In the genomic region with DNA sequence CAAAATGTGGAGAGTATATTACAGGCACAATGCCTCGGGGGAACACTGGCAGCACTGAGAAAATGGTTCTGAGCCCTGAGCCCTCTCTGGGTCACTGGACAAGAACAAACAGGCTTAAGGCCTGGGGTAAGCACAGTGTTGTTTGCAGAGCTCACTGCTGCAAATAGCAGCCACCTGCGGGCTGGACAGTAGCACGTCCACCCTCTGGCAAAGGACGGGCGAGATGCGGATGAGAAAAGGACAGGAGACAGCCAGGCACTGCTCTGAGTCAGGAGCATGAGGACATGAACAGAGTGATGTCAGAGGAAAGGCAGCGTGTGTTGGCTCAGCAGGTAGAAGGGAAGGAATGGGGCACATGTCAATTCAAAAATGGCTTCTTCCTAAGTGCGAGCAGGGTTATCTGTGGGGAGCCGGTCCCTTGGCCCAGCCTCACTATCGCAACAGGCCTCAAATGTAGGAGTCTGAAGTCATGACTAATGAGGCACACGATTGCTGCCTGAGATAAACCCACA, we compare ENCODE assay signal across 1 cellular context.
TF ChIP-seq lines count a peak whose summit lies in the region.

No MANE protein-coding gene starts in this region.

TF ChIP-seq in K562, 482 proteins besides CTCF, POLR2A, EP300 and RAD21 (continued from another document and continues in another):
- TF ChIP-seq, protein P1, sequence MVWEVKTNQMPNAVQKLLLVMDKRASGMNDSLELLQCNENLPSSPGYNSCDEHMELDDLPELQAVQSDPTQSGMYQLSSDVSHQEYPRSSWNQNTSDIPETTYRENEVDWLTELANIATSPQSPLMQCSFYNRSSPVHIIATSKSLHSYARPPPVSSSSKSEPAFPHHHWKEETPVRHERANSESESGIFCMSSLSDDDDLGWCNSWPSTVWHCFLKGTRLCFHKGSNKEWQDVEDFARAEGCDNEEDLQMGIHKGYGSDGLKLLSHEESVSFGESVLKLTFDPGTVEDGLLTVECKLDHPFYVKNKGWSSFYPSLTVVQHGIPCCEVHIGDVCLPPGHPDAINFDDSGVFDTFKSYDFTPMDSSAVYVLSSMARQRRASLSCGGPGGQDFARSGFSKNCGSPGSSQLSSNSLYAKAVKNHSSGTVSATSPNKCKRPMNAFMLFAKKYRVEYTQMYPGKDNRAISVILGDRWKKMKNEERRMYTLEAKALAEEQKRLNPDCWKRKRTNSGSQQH (CRISPR knock-in tag; IDR thresholded peaks at IDR 0.05) = peak; percentile 47; the same call in 1 of the 2 replicates
- TF ChIP-seq CBX3 (IDR thresholded peaks at IDR 0.05; ENCODE audit: borderline replicate concordance in 1 of 2, low read length in 2 of 2) (peak in 1 of 2 experiments; percentile 69; a peak in 1 of 3 replicates), RB1 (IDR thresholded peaks at IDR 0.05; ENCODE audit: low read depth) (no peak), PRPF4 (IDR thresholded peaks at IDR 0.05; ENCODE audit: insufficient read depth, low read depth, low read length, poor library complexity, severe bottlenecking) (no peak), KDM1A (IDR thresholded peaks at IDR 0.05) (no peak), ZNF717 (CRISPR knock-in tag; IDR thresholded peaks at IDR 0.05) (peak; percentile 70; the same call in 1 of the 2 replicates), DPF2 (IDR thresholded peaks at IDR 0.05) (peak; percentile 87), FOSL1 (tag; conservative IDR thresholded peaks at IDR 0.05) (peak; percentile 85), CREB1 (IDR thresholded peaks at IDR 0.05) (peak; percentile 55), CREB1 (CRISPR knock-in tag; IDR thresholded peaks at IDR 0.05) (peak; percentile 49; the same call in 1 of the 2 replicates), SMAD4 (CRISPR knock-in tag; conservative IDR thresholded peaks at IDR 0.05) (peak; percentile 91), SREBF2 (CRISPR knock-in tag; IDR thresholded peaks at IDR 0.05) (no peak), ZNF354B (CRISPR knock-in tag; IDR thresholded peaks at IDR 0.05) (no peak), TARDBP (IDR thresholded peaks at IDR 0.05) (0 out of 2 replicates have a peak, but pooled peaks have one; percentile 21), CBFA2T2 (conservative IDR thresholded peaks at IDR 0.05) (peak; percentile 66), RCOR1 (IDR thresholded peaks at IDR 0.05; ENCODE audit: borderline replicate concordance in 1 of 2, low read depth in 2 of 2, low read length in 2 of 2) (no peak; a peak in 1 of 4 replicates), NR2C1 (IDR thresholded peaks at IDR 0.05) (no peak), NR2C1 (tag; IDR thresholded peaks at IDR 0.05) (peak; percentile 71), CHD2 (IDR thresholded peaks at IDR 0.05; ENCODE audit: low read depth, low read length) (no peak), MEF2D (tag; conservative IDR thresholded peaks at IDR 0.05; ENCODE audit: low read depth) (peak; percentile 84), SMARCA5 (IDR thresholded peaks at IDR 0.05) (peak; percentile 74; the same call in 1 of the 2 replicates), ARNT (IDR thresholded peaks at IDR 0.05) (0 out of 4 replicates have a peak, but pooled peaks of 1 of the 2 experiments have one; percentile 48), MEF2A (IDR thresholded peaks at IDR 0.05; ENCODE audit: control insufficient read depth, low read depth, low read length) (no peak), POLR2G (IDR thresholded peaks at IDR 0.05; ENCODE audit: low read depth, low read length) (no peak), TBL1XR1 (IDR thresholded peaks at IDR 0.05; ENCODE audit: low read length in 2 of 2) (peak in 1 of 2 experiments; percentile 41; a peak in 1 of 4 replicates), CBX8 (IDR thresholded peaks at IDR 0.05; ENCODE audit: borderline replicate concordance, extremely low read depth, low read depth, low read length, poor library complexity, severe bottlenecking) (no peak), SMARCC2 (IDR thresholded peaks at IDR 0.05; ENCODE audit: low read depth) (peak; percentile 72; the same call in 1 of the 2 replicates), CCNT2 (IDR thresholded peaks at IDR 0.05; ENCODE audit: borderline replicate concordance, extremely low read depth, insufficient read length, low read depth, low read length) (peak; percentile 54), CXXC5 (CRISPR knock-in tag; IDR thresholded peaks at IDR 0.05) (peak; percentile 86), HMG20A (CRISPR knock-in tag; conservative IDR thresholded peaks at IDR 0.05) (no peak), RBFOX2 (IDR thresholded peaks at IDR 0.05; ENCODE audit: low read depth, low read length) (peak; percentile 45; the same call in 1 of the 2 replicates), ZNF830 (CRISPR knock-in tag; IDR thresholded peaks at IDR 0.05) (no peak), ZNF696 (CRISPR knock-in tag; conservative IDR thresholded peaks at IDR 0.05) (no peak), KLF6 (CRISPR knock-in tag; IDR thresholded peaks at IDR 0.05; ENCODE audit: borderline replicate concordance) (peak; percentile 89; the same call in 1 of the 2 replicates), FIP1L1 (IDR thresholded peaks at IDR 0.05; ENCODE audit: low read depth, low read length, poor library complexity, severe bottlenecking) (no peak), GABPB1 (CRISPR knock-in tag; IDR thresholded peaks at IDR 0.05) (0 out of 2 replicates have a peak, but pooled peaks have one; percentile 19), EHMT2 (IDR thresholded peaks at IDR 0.05) (peak; percentile 81), DACH1 (IDR thresholded peaks at IDR 0.05; ENCODE audit: partially characterized antibody) (no peak), NFIC (IDR thresholded peaks at IDR 0.05) (peak; percentile 43; the same call in 1 of the 2 replicates), WHSC1 (IDR thresholded peaks at IDR 0.05; ENCODE audit: low read length) (peak; percentile 62), OTX1 (CRISPR knock-in tag; IDR thresholded peaks at IDR 0.05) (no peak), EWSR1 (IDR thresholded peaks at IDR 0.05; ENCODE audit: borderline replicate concordance, low read depth, partially characterized antibody) (no peak), ZNF444 (CRISPR knock-in tag; IDR thresholded peaks at IDR 0.05) (0 out of 2 replicates have a peak, but pooled peaks have one; percentile 42)
- TF ChIP-seq, protein P2, sequence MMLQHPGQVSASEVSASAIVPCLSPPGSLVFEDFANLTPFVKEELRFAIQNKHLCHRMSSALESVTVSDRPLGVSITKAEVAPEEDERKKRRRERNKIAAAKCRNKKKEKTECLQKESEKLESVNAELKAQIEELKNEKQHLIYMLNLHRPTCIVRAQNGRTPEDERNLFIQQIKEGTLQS (IDR thresholded peaks at IDR 0.05) = peak; percentile 79
- TF ChIP-seq, protein P2 (CRISPR knock-in tag; conservative IDR thresholded peaks at IDR 0.05) = 0 out of 2 replicates have a peak, but pooled peaks have one; percentile 34
- TF ChIP-seq, protein P3, sequence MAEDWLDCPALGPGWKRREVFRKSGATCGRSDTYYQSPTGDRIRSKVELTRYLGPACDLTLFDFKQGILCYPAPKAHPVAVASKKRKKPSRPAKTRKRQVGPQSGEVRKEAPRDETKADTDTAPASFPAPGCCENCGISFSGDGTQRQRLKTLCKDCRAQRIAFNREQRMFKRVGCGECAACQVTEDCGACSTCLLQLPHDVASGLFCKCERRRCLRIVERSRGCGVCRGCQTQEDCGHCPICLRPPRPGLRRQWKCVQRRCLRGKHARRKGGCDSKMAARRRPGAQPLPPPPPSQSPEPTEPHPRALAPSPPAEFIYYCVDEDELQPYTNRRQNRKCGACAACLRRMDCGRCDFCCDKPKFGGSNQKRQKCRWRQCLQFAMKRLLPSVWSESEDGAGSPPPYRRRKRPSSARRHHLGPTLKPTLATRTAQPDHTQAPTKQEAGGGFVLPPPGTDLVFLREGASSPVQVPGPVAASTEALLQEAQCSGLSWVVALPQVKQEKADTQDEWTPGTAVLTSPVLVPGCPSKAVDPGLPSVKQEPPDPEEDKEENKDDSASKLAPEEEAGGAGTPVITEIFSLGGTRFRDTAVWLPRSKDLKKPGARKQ (CRISPR knock-in tag; IDR thresholded peaks at IDR 0.05) = no peak
- TF ChIP-seq, protein P4, sequence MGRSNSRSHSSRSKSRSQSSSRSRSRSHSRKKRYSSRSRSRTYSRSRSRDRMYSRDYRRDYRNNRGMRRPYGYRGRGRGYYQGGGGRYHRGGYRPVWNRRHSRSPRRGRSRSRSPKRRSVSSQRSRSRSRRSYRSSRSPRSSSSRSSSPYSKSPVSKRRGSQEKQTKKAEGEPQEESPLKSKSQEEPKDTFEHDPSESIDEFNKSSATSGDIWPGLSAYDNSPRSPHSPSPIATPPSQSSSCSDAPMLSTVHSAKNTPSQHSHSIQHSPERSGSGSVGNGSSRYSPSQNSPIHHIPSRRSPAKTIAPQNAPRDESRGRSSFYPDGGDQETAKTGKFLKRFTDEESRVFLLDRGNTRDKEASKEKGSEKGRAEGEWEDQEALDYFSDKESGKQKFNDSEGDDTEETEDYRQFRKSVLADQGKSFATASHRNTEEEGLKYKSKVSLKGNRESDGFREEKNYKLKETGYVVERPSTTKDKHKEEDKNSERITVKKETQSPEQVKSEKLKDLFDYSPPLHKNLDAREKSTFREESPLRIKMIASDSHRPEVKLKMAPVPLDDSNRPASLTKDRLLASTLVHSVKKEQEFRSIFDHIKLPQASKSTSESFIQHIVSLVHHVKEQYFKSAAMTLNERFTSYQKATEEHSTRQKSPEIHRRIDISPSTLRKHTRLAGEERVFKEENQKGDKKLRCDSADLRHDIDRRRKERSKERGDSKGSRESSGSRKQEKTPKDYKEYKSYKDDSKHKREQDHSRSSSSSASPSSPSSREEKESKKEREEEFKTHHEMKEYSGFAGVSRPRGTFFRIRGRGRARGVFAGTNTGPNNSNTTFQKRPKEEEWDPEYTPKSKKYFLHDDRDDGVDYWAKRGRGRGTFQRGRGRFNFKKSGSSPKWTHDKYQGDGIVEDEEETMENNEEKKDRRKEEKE (IDR thresholded peaks at IDR 0.05; ENCODE audit: borderline replicate concordance in 1 of 2, control insufficient read depth in 1 of 2, low read depth in 2 of 2, low read length in 1 of 2) = 0 out of 4 replicates have a peak, but pooled peaks of 1 of the 2 experiments have one; percentile 56
- TF ChIP-seq, protein P5, sequence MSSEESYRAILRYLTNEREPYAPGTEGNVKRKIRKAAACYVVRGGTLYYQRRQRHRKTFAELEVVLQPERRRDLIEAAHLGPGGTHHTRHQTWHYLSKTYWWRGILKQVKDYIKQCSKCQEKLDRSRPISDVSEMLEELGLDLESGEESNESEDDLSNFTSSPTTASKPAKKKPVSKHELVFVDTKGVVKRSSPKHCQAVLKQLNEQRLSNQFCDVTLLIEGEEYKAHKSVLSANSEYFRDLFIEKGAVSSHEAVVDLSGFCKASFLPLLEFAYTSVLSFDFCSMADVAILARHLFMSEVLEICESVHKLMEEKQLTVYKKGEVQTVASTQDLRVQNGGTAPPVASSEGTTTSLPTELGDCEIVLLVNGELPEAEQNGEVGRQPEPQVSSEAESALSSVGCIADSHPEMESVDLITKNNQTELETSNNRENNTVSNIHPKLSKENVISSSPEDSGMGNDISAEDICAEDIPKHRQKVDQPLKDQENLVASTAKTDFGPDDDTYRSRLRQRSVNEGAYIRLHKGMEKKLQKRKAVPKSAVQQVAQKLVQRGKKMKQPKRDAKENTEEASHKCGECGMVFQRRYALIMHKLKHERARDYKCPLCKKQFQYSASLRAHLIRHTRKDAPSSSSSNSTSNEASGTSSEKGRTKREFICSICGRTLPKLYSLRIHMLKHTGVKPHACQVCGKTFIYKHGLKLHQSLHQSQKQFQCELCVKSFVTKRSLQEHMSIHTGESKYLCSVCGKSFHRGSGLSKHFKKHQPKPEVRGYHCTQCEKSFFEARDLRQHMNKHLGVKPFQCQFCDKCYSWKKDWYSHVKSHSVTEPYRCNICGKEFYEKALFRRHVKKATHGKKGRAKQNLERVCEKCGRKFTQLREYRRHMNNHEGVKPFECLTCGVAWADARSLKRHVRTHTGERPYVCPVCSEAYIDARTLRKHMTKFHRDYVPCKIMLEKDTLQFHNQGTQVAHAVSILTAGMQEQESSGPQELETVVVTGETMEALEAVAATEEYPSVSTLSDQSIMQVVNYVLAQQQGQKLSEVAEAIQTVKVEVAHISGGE (CRISPR knock-in tag; IDR thresholded peaks at IDR 0.05) = peak in 1 of 3 experiments; percentile 64; a peak in 1 of 6 replicates
- TF ChIP-seq, protein P6, sequence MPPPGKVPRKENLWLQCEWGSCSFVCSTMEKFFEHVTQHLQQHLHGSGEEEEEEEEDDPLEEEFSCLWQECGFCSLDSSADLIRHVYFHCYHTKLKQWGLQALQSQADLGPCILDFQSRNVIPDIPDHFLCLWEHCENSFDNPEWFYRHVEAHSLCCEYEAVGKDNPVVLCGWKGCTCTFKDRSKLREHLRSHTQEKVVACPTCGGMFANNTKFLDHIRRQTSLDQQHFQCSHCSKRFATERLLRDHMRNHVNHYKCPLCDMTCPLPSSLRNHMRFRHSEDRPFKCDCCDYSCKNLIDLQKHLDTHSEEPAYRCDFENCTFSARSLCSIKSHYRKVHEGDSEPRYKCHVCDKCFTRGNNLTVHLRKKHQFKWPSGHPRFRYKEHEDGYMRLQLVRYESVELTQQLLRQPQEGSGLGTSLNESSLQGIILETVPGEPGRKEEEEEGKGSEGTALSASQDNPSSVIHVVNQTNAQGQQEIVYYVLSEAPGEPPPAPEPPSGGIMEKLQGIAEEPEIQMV (tag; conservative IDR thresholded peaks at IDR 0.05; ENCODE audit: low read depth) = peak; percentile 57; the same call in 1 of the 2 replicates
- TF ChIP-seq, protein P7, sequence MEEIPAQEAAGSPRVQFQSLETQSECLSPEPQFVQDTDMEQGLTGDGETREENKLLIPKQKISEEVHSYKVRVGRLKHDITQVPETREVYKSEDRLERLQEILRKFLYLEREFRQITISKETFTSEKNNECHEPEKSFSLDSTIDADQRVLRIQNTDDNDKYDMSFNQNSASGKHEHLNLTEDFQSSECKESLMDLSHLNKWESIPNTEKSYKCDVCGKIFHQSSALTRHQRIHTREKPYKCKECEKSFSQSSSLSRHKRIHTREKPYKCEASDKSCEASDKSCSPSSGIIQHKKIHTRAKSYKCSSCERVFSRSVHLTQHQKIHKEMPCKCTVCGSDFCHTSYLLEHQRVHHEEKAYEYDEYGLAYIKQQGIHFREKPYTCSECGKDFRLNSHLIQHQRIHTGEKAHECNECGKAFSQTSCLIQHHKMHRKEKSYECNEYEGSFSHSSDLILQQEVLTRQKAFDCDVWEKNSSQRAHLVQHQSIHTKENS (CRISPR knock-in tag; IDR thresholded peaks at IDR 0.05) = no peak
- TF ChIP-seq, protein P8, sequence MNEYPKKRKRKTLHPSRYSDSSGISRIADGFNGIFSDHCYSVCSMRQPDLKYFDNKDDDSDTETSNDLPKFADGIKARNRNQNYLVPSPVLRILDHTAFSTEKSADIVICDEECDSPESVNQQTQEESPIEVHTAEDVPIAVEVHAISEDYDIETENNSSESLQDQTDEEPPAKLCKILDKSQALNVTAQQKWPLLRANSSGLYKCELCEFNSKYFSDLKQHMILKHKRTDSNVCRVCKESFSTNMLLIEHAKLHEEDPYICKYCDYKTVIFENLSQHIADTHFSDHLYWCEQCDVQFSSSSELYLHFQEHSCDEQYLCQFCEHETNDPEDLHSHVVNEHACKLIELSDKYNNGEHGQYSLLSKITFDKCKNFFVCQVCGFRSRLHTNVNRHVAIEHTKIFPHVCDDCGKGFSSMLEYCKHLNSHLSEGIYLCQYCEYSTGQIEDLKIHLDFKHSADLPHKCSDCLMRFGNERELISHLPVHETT (CRISPR knock-in tag; conservative IDR thresholded peaks at IDR 0.05 in 1 of 2, IDR thresholded peaks at IDR 0.05 in 1 of 2) = peak in 1 of 2 experiments; percentile 71; a peak in 2 of 4 replicates
